Comparison of ENCODE assay signal across 29 cellular contexts in genomic region chrX:51476930-51477329, GRCh38.
"Had no signal": no experiment of that assay in that cellular context is flagged by ENCODE, and none has a peak within 500 bp of the region (broad histone marks: within the 10 kb centered on the region; RNA-seq: fewer than 3 reads in every experiment).

No MANE protein-coding gene starts in this region.

- H3K9me3 Mint-ChIP-seq: stimulated activated effector memory CD8-positive, alpha-beta T cell treated with anti-CD3 and anti-CD28 coated beads, Interleukin-12 subunit alpha, Interleukin-12 subunit beta, amount 100 ng/mL, for 72 hours; stimulated activated memory B cell treated with anti-CD40 and anti-IgM and Interleukin-4, amounts not matched to agents 10 μg/mL and 1 μg/mL and 100 μg/mL, for 72 hours; stimulated activated naive B cell treated with anti-CD40 and anti-IgM and Interleukin-4, amounts not matched to agents 10 μg/mL and 1 μg/mL and 100 μg/mL, for 72 hours; stimulated activated naive CD8-positive, alpha-beta T cell treated with anti-CD3 and anti-CD28 coated beads, Interleukin-15, amount 100 ng/mL, for 72 hours; stimulated activated naive CD8-positive, alpha-beta T cell treated with anti-CD3 and anti-CD28 coated beads, Interleukin-15, Interleukin-2, amounts not matched to agents 100 ng/mL and 50 ng/mL, for 24 hours had no signal

- H3K27me3 ChIP-seq: stomach, suprapubic skin, testis, thyroid gland, tibial artery, tibial nerve, transverse colon, upper lobe of left lung, upper lobe of right lung, vagina had no signal

- H3K9me3 ChIP-seq: suprapubic skin, testis, thoracic aorta, thyroid gland, tibial artery, tibial nerve, transverse colon, upper lobe of right lung, uterus, vagina had no signal

- H3K27me3 Mint-ChIP-seq: stimulated activated memory B cell treated with anti-CD40 and anti-IgM and Interleukin-4, amounts not matched to agents 10 μg/mL and 1 μg/mL and 100 μg/mL, for 72 hours; stimulated activated naive CD8-positive, alpha-beta T cell treated with anti-CD3 and anti-CD28 coated beads, Interleukin-15, amount 100 ng/mL, for 72 hours; stimulated activated naive CD8-positive, alpha-beta T cell treated with anti-CD3 and anti-CD28 coated beads, Interleukin-15, Interleukin-2, amounts not matched to agents 100 ng/mL and 50 ng/mL, for 24 hours; type B pancreatic cell had no signal

- H3K36me3 ChIP-seq: stomach, suprapubic skin, thoracic aorta, thyroid gland, tibial artery, tibial nerve, transverse colon, upper lobe of left lung, upper lobe of right lung, uterus, vagina had no signal

- H3K27ac ChIP-seq: stomach, suprapubic skin, testis, thoracic aorta, thyroid gland, tibial artery, tibial nerve, transverse colon, upper lobe of left lung, upper lobe of right lung, uterus, vagina had no signal

- DNase-seq: stimulated activated CD4-positive, alpha-beta T cell treated with anti-CD3 and anti-CD28 coated beads, Interleukin-2, amount 100 ng/mL, for 48 hours; stimulated activated CD4-positive, alpha-beta T cell treated with anti-CD3 and anti-CD28 coated beads, Interleukin-4, amount 100 ng/mL, for 1 hour; stimulated activated CD4-positive, alpha-beta T cell treated with anti-CD3 and anti-CD28 coated beads, Interleukin-4, amount 100 ng/mL, for 24 hours; stimulated activated CD4-positive, alpha-beta T cell treated with anti-CD3 and anti-CD28 coated beads, Interleukin-4, amount 100 ng/mL, for 4 hours; stimulated activated CD8-positive, alpha-beta memory T cell treated with anti-CD3 and anti-CD28 coated beads, Interleukin-4, amount 100 ng/mL, for 48 hours; stimulated activated naive B cell treated with anti-CD40 and anti-IgM and Interleukin-4, amounts not matched to agents 10 μg/mL and 1 μg/mL and 100 μg/mL, for 72 hours; stimulated activated naive CD4-positive, alpha-beta T cell; stimulated activated naive CD4-positive, alpha-beta T cell treated with Interleukin-2 at 50 U/mL for 16 hours; stimulated activated naive CD8-positive, alpha-beta T cell treated with anti-CD3 and anti-CD28 coated beads, Interleukin-15, amount 100 ng/mL, for 72 hours; stimulated activated naive CD8-positive, alpha-beta T cell treated with anti-CD3 and anti-CD28 coated beads, Interleukin-15, Interleukin-2, amounts not matched to agents 100 U/mL and 50 U/mL, for 24 hours; stomach; substantia nigra; testis; thyroid gland; tibial artery; transverse colon; trophoblast cell; upper lobe of left lung; upper lobe of right lung; uterus had no signal

- H3K4me1 ChIP-seq: stomach, suprapubic skin, testis, thyroid gland, tibial artery, tibial nerve, transverse colon, upper lobe of left lung, upper lobe of right lung, uterus, vagina had no signal

- H3K4me3 ChIP-seq: stomach, suprapubic skin, testis, thoracic aorta, thyroid gland, tibial artery, tibial nerve, transverse colon, upper lobe of left lung, upper lobe of right lung, uterus, vagina had no signal

- H3K4me1 Mint-ChIP-seq: stimulated activated effector memory CD8-positive, alpha-beta T cell treated with anti-CD3 and anti-CD28 coated beads, Interleukin-12 subunit alpha, Interleukin-12 subunit beta, amount 100 ng/mL, for 72 hours; stimulated activated memory B cell treated with anti-CD40 and anti-IgM and Interleukin-4, amounts not matched to agents 10 μg/mL and 1 μg/mL and 100 μg/mL, for 72 hours; stimulated activated naive B cell treated with anti-CD40 and anti-IgM and Interleukin-4, amounts not matched to agents 10 μg/mL and 1 μg/mL and 100 μg/mL, for 72 hours; stimulated activated naive CD8-positive, alpha-beta T cell treated with anti-CD3 and anti-CD28 coated beads, Interleukin-15, amount 100 ng/mL, for 72 hours had no signal

- FAIRE-seq: urothelium cell line had no signal

- H3K4me3 Mint-ChIP-seq: stimulated activated effector memory CD8-positive, alpha-beta T cell treated with anti-CD3 and anti-CD28 coated beads, Interleukin-12 subunit alpha, Interleukin-12 subunit beta, amount 100 ng/mL, for 72 hours; stimulated activated memory B cell treated with anti-CD40 and anti-IgM and Interleukin-4, amounts not matched to agents 10 μg/mL and 1 μg/mL and 100 μg/mL, for 72 hours; stimulated activated naive B cell treated with anti-CD40 and anti-IgM and Interleukin-4, amounts not matched to agents 10 μg/mL and 1 μg/mL and 100 μg/mL, for 72 hours; stimulated activated naive CD8-positive, alpha-beta T cell treated with anti-CD3 and anti-CD28 coated beads, Interleukin-15, amount 100 ng/mL, for 72 hours; stimulated activated naive CD8-positive, alpha-beta T cell treated with anti-CD3 and anti-CD28 coated beads, Interleukin-15, Interleukin-2, amounts not matched to agents 100 ng/mL and 50 ng/mL, for 24 hours; type B pancreatic cell had no signal

- H3K27ac Mint-ChIP-seq: stimulated activated effector memory CD8-positive, alpha-beta T cell treated with anti-CD3 and anti-CD28 coated beads, Interleukin-12 subunit alpha, Interleukin-12 subunit beta, amount 100 ng/mL, for 72 hours; stimulated activated memory B cell treated with anti-CD40 and anti-IgM and Interleukin-4, amounts not matched to agents 10 μg/mL and 1 μg/mL and 100 μg/mL, for 72 hours; stimulated activated naive B cell treated with anti-CD40 and anti-IgM and Interleukin-4, amounts not matched to agents 10 μg/mL and 1 μg/mL and 100 μg/mL, for 72 hours; stimulated activated naive CD8-positive, alpha-beta T cell treated with anti-CD3 and anti-CD28 coated beads, Interleukin-15, amount 100 ng/mL, for 72 hours; stimulated activated naive CD8-positive, alpha-beta T cell treated with anti-CD3 and anti-CD28 coated beads, Interleukin-15, Interleukin-2, amounts not matched to agents 100 ng/mL and 50 ng/mL, for 24 hours; type B pancreatic cell had no signal

- H3K36me3 Mint-ChIP-seq: stimulated activated effector memory CD8-positive, alpha-beta T cell treated with anti-CD3 and anti-CD28 coated beads, Interleukin-12 subunit alpha, Interleukin-12 subunit beta, amount 100 ng/mL, for 72 hours; stimulated activated memory B cell treated with anti-CD40 and anti-IgM and Interleukin-4, amounts not matched to agents 10 μg/mL and 1 μg/mL and 100 μg/mL, for 72 hours; type B pancreatic cell had no signal

- ATAC-seq: stimulated activated effector memory CD8-positive, alpha-beta T cell treated with anti-CD3 and anti-CD28 coated beads, Interleukin-12 subunit alpha, Interleukin-12 subunit beta, amount 100 ng/mL, for 72 hours; stimulated activated memory B cell treated with anti-CD40 and anti-IgM and Interleukin-4, amounts not matched to agents 10 μg/mL and 1 μg/mL and 100 μg/mL, for 72 hours; stimulated activated naive B cell treated with anti-CD40 and anti-IgM and Interleukin-4, amounts not matched to agents 10 μg/mL and 1 μg/mL and 100 μg/mL, for 72 hours; stimulated activated naive CD8-positive, alpha-beta T cell treated with anti-CD3 and anti-CD28 coated beads, Interleukin-15, amount 100 ng/mL, for 72 hours; stimulated activated naive CD8-positive, alpha-beta T cell treated with anti-CD3 and anti-CD28 coated beads, Interleukin-15, Interleukin-2, amounts not matched to agents 100 U/mL and 50 U/mL, for 24 hours; upper lobe of right lung had no signal
